Comparison of ENCODE assay signal across 8 cellular contexts in the genomic region with DNA sequence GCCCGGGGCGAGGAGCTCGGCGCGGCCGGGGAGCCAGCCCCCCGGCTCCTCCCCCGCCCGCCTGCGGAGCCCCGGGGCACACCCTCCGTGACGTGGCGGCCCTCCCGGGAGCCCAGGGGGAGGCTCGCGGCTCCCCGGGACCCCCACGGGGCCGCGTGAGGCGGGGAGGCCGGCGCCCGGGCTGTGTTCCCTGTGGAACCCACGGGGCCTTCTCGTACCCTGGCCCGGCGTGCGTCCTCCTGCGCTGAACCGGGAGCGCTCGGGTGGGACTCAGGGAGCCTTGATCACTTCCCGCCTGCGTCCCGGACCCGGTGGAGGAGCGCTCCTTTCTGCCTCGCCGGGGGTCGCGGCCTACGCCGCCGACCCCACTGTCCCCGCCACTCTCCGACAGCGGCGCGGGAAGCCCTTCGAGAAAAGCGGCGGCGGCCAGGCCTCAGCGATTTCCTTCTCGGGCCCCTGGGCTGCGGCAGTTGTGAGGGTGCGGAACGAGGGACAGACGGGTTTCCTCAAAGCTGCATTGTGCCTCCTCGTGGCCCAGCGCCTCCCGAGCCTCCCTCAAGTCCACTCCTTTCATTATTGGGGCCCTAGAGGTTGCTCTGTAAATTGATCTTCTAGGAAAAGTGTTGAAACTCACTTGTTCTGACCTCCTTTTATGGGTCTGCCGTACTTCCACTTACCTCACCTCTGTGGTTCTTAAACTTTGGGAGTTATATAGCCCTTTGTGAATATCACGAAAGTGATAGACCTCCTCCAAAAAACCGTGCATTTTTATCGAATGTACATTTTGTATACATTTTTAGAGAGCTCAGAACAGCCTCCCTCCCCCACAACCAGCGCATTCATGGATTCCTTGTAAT. TPM values are rescaled to one million over a fixed set of nuclear protein-coding genes. Genes with fewer than 3 reads are reported as not detected.
DNase-seq lines count a peak whose midpoint lies in the region; ATAC-seq and TF ChIP-seq lines count a peak whose summit lies in the region.

No MANE protein-coding gene starts in this region.

- CTCF ChIA-PET in activated naive CD4-positive, alpha-beta T cell treated with anti-CD3 and anti-CD28 coated beads, Interleukin-2, amount 10 ng/mL, durations not matched to agents 7 days and 5 days (lab: Charles Lee): interaction anchor here (1.0 to 1.9 kb wide), 5 partner anchors 10 to 138 kb away, joined by 3 to 8 read pairs (median 3); no protein-coding TSS in a partner anchor

- H3K9me3 ChIP-seq in thoracic aorta: no peaks in the 10 kb centered on the region

- peak overlapping the region; percentile 97 to 98 for H3K27ac ChIP-seq in thoracic aorta

- H3K36me3 Mint-ChIP-seq in IgD-negative memory B cell (peaks cover 2% of the 10 kb centered on the region), osteocyte (ENCODE audit: unreplicated experiment) (peaks cover 7% of the 10 kb centered on the region)
- peaks cover 12% of the 10 kb centered on the region for H3K36me3 Mint-ChIP-seq in activated naive CD4-positive, alpha-beta T cell treated with anti-CD3 and anti-CD28 coated beads, Interleukin-2, amount 10 ng/mL, durations not matched to agents 7 days and 5 days

- H3K9me3 Mint-ChIP-seq in IgD-negative memory B cell (no peaks in the 10 kb centered on the region), osteocyte (ENCODE audit: unreplicated experiment) (no peaks in the 10 kb centered on the region)
- no peaks in the 10 kb centered on the region for H3K9me3 Mint-ChIP-seq in activated naive CD4-positive, alpha-beta T cell treated with anti-CD3 and anti-CD28 coated beads, Interleukin-2, amount 10 ng/mL, durations not matched to agents 7 days and 5 days

- no peaks in the 10 kb centered on the region for H3K36me3 ChIP-seq in thoracic aorta

- H3K4me3 Mint-ChIP-seq in IgD-negative memory B cell (peak overlapping the region; percentile 90 to 98 (median 96)), osteocyte (ENCODE audit: unreplicated experiment) (peak overlapping the region; percentile 83)
- H3K4me3 Mint-ChIP-seq in activated naive CD4-positive, alpha-beta T cell treated with anti-CD3 and anti-CD28 coated beads, Interleukin-2, amount 10 ng/mL, durations not matched to agents 7 days and 5 days: peak overlapping the region; percentile 90

- TF ChIP-seq CTCF in osteocyte (IDR thresholded peaks at IDR 0.05): peak; percentile 50
- TF ChIP-seq CTCF in thoracic aorta (IDR thresholded peaks at IDR 0.05): peak; percentile 31

- DNase-seq in EH (ENCODE audit: low read depth) (peak; percentile 87), SHP77 (lab: John Stamatoyannopoulos, UW) (peak; percentile 25 to 58), glomerular visceral epithelial cell (ENCODE audit: extremely low spot score) (peak; percentile 83), osteocyte (ENCODE audit: extremely low spot score, unreplicated experiment) (no peak), thoracic aorta (ENCODE audit: low spot score) (peak; percentile 9)
- peak; percentile 83 for DNase-seq in activated naive CD4-positive, alpha-beta T cell treated with anti-CD3 and anti-CD28 coated beads, Interleukin-2, amount 10 ng/mL, durations not matched to agents 7 days and 5 days

- no peaks in the 10 kb centered on the region for H3K27me3 ChIP-seq in thoracic aorta (replicated peaks; ENCODE audit: insufficient read depth)

- H3K27me3 Mint-ChIP-seq in IgD-negative memory B cell (no peaks in the 10 kb centered on the region), osteocyte (ENCODE audit: unreplicated experiment) (no peaks in the 10 kb centered on the region)
- H3K27me3 Mint-ChIP-seq in activated naive CD4-positive, alpha-beta T cell treated with anti-CD3 and anti-CD28 coated beads, Interleukin-2, amount 10 ng/mL, durations not matched to agents 7 days and 5 days: peaks cover 4% of the 10 kb centered on the region

- ATAC-seq in GM21576 (IDR thresholded peaks at IDR 0.05; ENCODE audit: unreplicated experiment): peak; percentile 74
- peak; percentile 75 for ATAC-seq in thoracic aorta (ENCODE audit: insufficient number of reproducible peaks, low FRiP score, low read depth)

- peaks cover 5 to 33% of the 10 kb centered on the region in 2 donors for H3K4me1 ChIP-seq in thoracic aorta (ENCODE audit: control insufficient read depth in 1 of 2, low read depth in 2 of 2)

- H3K4me3 ChIP-seq in thoracic aorta: peak overlapping the region; percentile 96

- H3K27ac Mint-ChIP-seq in IgD-negative memory B cell (peak overlapping the region; percentile 96 to 98 (median 97)), osteocyte (ENCODE audit: unreplicated experiment) (peak overlapping the region; percentile 95)
- H3K27ac Mint-ChIP-seq in activated naive CD4-positive, alpha-beta T cell treated with anti-CD3 and anti-CD28 coated beads, Interleukin-2, amount 10 ng/mL, durations not matched to agents 7 days and 5 days: peak overlapping the region; percentile 99

- H3K4me1 Mint-ChIP-seq in IgD-negative memory B cell: peaks cover 21 to 28% (median 22%) of the 10 kb centered on the region in 3 donors
- H3K4me1 Mint-ChIP-seq in activated naive CD4-positive, alpha-beta T cell treated with anti-CD3 and anti-CD28 coated beads, Interleukin-2, amount 10 ng/mL, durations not matched to agents 7 days and 5 days: peaks cover 41% of the 10 kb centered on the region
- peaks cover 29% of the 10 kb centered on the region for H3K4me1 Mint-ChIP-seq in osteocyte (ENCODE audit: unreplicated experiment)

RNA-seq across cellular contexts. Expression of a gene that starts 0.6 kb away (rescaled TPM):
- 15.2 TPM for polyA plus RNA-seq in IgD-negative memory B cell
- total RNA-seq in osteocyte (38.6 and 44.7 TPM in 2 replicates), thoracic aorta (10 to 100 TPM; 42.8 to 52.0 TPM)

RNA-seq across cellular contexts. Expression of a gene that starts 19.6 kb away (rescaled TPM):
- 22.7 TPM for polyA plus RNA-seq in IgD-negative memory B cell
- total RNA-seq in osteocyte (16.4 and 17.5 TPM in 2 replicates), thoracic aorta (10 to 100 TPM in 1 of 2 donors, 1 to 10 TPM in 1; 5.1 to 20.1 TPM)

RNA-seq across cellular contexts. Expression of a gene that starts 19.6 kb away (rescaled TPM):
- 2.8 TPM for polyA plus RNA-seq in IgD-negative memory B cell
- total RNA-seq in osteocyte (3.2 and 3.6 TPM in 2 replicates), thoracic aorta (1 to 10 TPM; 1.1 to 4.9 TPM)
